ENCODE assay signal across 11 cellular contexts in the genomic region with DNA sequence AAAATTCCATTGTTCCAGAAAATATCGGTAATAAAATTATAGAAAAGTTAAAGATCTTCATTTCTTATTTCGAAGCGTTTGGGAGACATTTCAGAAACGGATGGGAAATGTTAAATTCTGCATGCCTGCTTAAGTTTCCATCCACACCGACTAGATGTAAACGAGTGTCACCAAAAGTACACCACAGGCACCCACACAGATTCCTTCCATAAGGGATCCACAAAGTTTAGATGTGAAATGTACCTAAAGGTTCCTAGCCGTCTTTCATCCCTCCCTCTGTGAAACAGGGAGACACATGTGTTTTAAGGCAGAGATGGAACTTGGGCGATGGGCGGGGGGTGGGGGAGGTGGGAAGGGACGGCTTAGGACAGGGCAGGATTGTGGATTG. TPM values are rescaled to one million over a fixed set of nuclear protein-coding genes. Genes with fewer than 3 reads are reported as not detected.
DNase-seq lines count a peak whose midpoint lies in the region; ATAC-seq and TF ChIP-seq lines count a peak whose summit lies in the region.
"Had no signal": no experiment of that assay in that cellular context is flagged by ENCODE, and none has a peak within 500 bp of the region (broad histone marks: within the 10 kb centered on the region; RNA-seq: fewer than 3 reads in every experiment).

No MANE protein-coding gene starts in this region.

- H3K36me3 ChIP-seq in H7 (replicated peaks; ENCODE audit: control insufficient read depth, insufficient read depth, low read length): no peaks in the 10 kb centered on the region; the same call in 1 of the 2 replicates
- H3K36me3 ChIP-seq in sigmoid colon: peaks cover 0 to 10% (median 0%) of the 10 kb centered on the region in 4 donors
- no peaks in the 10 kb centered on the region for H3K36me3 ChIP-seq in WERI-Rb-1
- H3K36me3 ChIP-seq in Karpas-422 (ENCODE audit: insufficient read depth, low read length): no peaks in the 10 kb centered on the region
- H3K36me3 ChIP-seq: adrenal gland had no signal

- peaks cover 46% of the 10 kb centered on the region for H3K27me3 Mint-ChIP-seq in activated B cell treated with CpG ODN at 0.5 μM for 24 hours

- no peaks in the 10 kb centered on the region for H3K9me3 Mint-ChIP-seq in activated B cell treated with CpG ODN at 0.5 μM for 24 hours
- H3K9me3 Mint-ChIP-seq: T-helper 1 cell treated with Interleukin-12 subunit alpha and Interleukin-12 subunit beta and Interleukin-4 antibody, amounts not matched to agents 30 μg/mL and 1 μg/mL, for 36 hours had no signal

- no peak for ATAC-seq in activated B cell treated with CpG ODN at 0.5 μM for 24 hours (ENCODE audit: low read depth)
- no peak for ATAC-seq in foreskin keratinocyte

- H3K4me2 ChIP-seq in Karpas-422 (ENCODE audit: low read depth, low read length, poor library complexity, severe bottlenecking): no peak overlapping the region

- no peak overlapping the region for H2AFZ ChIP-seq in Karpas-422 (ENCODE audit: low read length)

- CTCF ChIA-PET in activated B cell treated with CpG ODN at 0.5 μM for 24 hours (lab: Charles Lee): no interaction called here

- no peak overlapping the region for H3K27ac Mint-ChIP-seq in activated B cell treated with CpG ODN at 0.5 μM for 24 hours
- H3K27ac Mint-ChIP-seq: T-helper 1 cell treated with Interleukin-12 subunit alpha and Interleukin-12 subunit beta and Interleukin-4 antibody, amounts not matched to agents 30 μg/mL and 1 μg/mL, for 36 hours had no signal

- H3K4me3 Mint-ChIP-seq in activated B cell treated with CpG ODN at 0.5 μM for 24 hours: peak overlapping the region; percentile 5

- intact Hi-C loops in activated B cell treated with CpG ODN at 0.5 μM for 24 hours (cut with micrococcal nuclease) (loop anchor here (2.0 to 10.0 kb wide), 2 partner anchors 351 to 1599 kb away; a partner anchor contains a TSS), sigmoid colon (cut with DNase I) (no loop called here)

- H3K4me1 ChIP-seq in foreskin keratinocyte (peaks cover 48% of the 10 kb centered on the region), sigmoid colon (peaks cover 0 to 21% (median 16%) of the 10 kb centered on the region in 4 donors), Karpas-422 (ENCODE audit: low read length) (peaks cover 9% of the 10 kb centered on the region)

- no peaks in the 10 kb centered on the region for H4K20me1 ChIP-seq in Karpas-422 (ENCODE audit: insufficient read depth, low read depth, low read length)

- H3K27ac ChIP-seq in foreskin keratinocyte (peak overlapping the region; percentile 33), sigmoid colon (peak overlapping the region; percentile 94 to 99 (median 98)), WERI-Rb-1 (no peak overlapping the region), Karpas-422 (ENCODE audit: low read length) (no peak overlapping the region), caudate nucleus (ENCODE audit: low read depth, low read length) (no peak overlapping the region)

- H3K9me3 ChIP-seq in sigmoid colon: no peaks in the 10 kb centered on the region
- H3K9me3 ChIP-seq in WERI-Rb-1 (ENCODE audit: severe bottlenecking): no peaks in the 10 kb centered on the region
- no peaks in the 10 kb centered on the region for H3K9me3 ChIP-seq in Karpas-422 (ENCODE audit: low read length)
- H3K9me3 ChIP-seq: adrenal gland had no signal

- peaks cover 19% of the 10 kb centered on the region for H3K4me1 Mint-ChIP-seq in activated B cell treated with CpG ODN at 0.5 μM for 24 hours

- TF ChIP-seq CTCF in activated B cell treated with CpG ODN at 0.5 μM for 24 hours (IDR thresholded peaks at IDR 0.05): no peak
- TF ChIP-seq CTCF in foreskin keratinocyte (conservative IDR thresholded peaks at IDR 0.05): no peak
- TF ChIP-seq CTCF in sigmoid colon (IDR thresholded peaks at IDR 0.05): no peak
- TF ChIP-seq CTCF in WERI-Rb-1 (IDR thresholded peaks at IDR 0.05; ENCODE audit: low read depth, low read length): no peak

- 27 to 30% methylated on average over 10 of the region's 10 CpGs for WGBS in sigmoid colon, 2 donors

- no peak for TF ChIP-seq POLR2A in sigmoid colon (IDR thresholded peaks at IDR 0.05)

- no peaks in the 10 kb centered on the region; the same call in 1 of the 2 replicates for H3K27me3 ChIP-seq in H7 (ENCODE audit: control insufficient read depth, insufficient read depth, low read length)
- H3K27me3 ChIP-seq in foreskin keratinocyte: no peaks in the 10 kb centered on the region
- H3K27me3 ChIP-seq in sigmoid colon: no peaks in the 10 kb centered on the region
- peaks cover 84% of the 10 kb centered on the region for H3K27me3 ChIP-seq in WERI-Rb-1 (ENCODE audit: insufficient read depth, low read depth, severe bottlenecking)
- peaks cover 4% of the 10 kb centered on the region; the same call in 1 of the 2 replicates for H3K27me3 ChIP-seq in Karpas-422 (ENCODE audit: low read length)

- POLR2A ChIA-PET in activated B cell treated with CpG ODN at 0.5 μM for 24 hours (lab: Charles Lee): no interaction called here

- no peak overlapping the region for H3K9ac ChIP-seq in Karpas-422 (ENCODE audit: low read length)

- H3K79me2 ChIP-seq in Karpas-422 (ENCODE audit: low read length): no peaks in the 10 kb centered on the region

- no peak for TF ChIP-seq EP300 in sigmoid colon (IDR thresholded peaks at IDR 0.05)

- H3K4me3 ChIP-seq in H7 (ENCODE audit: insufficient read depth, low read depth, low read length) (peak overlapping the region; percentile 77), sigmoid colon (peak overlapping the region; percentile 69 to 89 (median 80)), WERI-Rb-1 (ENCODE audit: low read depth, low read length) (no peak overlapping the region), Karpas-422 (ENCODE audit: low read length) (no peak overlapping the region)

- DNase-seq in H7 (no peak), activated B cell treated with CpG ODN at 0.5 μM for 24 hours (no peak), foreskin keratinocyte (no peak), sigmoid colon (no peak), hypothalamus (lab: John Stamatoyannopoulos, UW) (no peak), WERI-Rb-1 (no peak), Karpas-422 (no peak), caudate nucleus (lab: John Stamatoyannopoulos, UW) (no peak)
- DNase-seq: NCI-H1694 treated with DMSO at 0.1 percent for 48 hours had no signal

- H3K36me3 Mint-ChIP-seq in activated B cell treated with CpG ODN at 0.5 μM for 24 hours (ENCODE audit: low read depth): peaks cover 7% of the 10 kb centered on the region

- no peaks in the 10 kb centered on the region for H3K9me2 ChIP-seq in Karpas-422 (replicated peaks; ENCODE audit: insufficient read depth, low read length)

RNA-seq across cellular contexts. Expression of a gene that starts 0.6 kb away (rescaled TPM):
- total RNA-seq in H7 (2014; rRNA removed; shearing (Covaris generic)): 54.2 and 79.9 TPM in 2 replicates
- 5.2 and 6.1 TPM in 2 replicates for total RNA-seq in activated B cell treated with CpG ODN at 0.5 μM for 24 hours
- 1,286 and 1,415 TPM in 2 replicates for total RNA-seq in foreskin keratinocyte
- 706 and 882 TPM in 2 replicates for polyA plus RNA-seq in foreskin keratinocyte
- total RNA-seq in sigmoid colon: 100 to 1,000 TPM; 328 to 857 (median 577) TPM
- polyA plus RNA-seq in sigmoid colon: 10 to 100 TPM in 2 of 3 donors, 1 to 10 TPM in 1; 8.8 to 32.5 (median 18.6) TPM
- total RNA-seq in Karpas-422 (2014; rRNA removed; shearing (Covaris generic); ENCODE audit: low replicate concordance): not detected in 2 replicates

RNA-seq across cellular contexts. Expression of a gene that starts 24.7 kb away (rescaled TPM):
- total RNA-seq in H7 (2014; rRNA removed; shearing (Covaris generic)): 8.0 and 9.5 TPM in 2 replicates
- total RNA-seq in activated B cell treated with CpG ODN at 0.5 μM for 24 hours: not detected in 2 replicates
- total RNA-seq in foreskin keratinocyte: 253 and 280 TPM in 2 replicates
- 181 and 220 TPM in 2 replicates for polyA plus RNA-seq in foreskin keratinocyte
- total RNA-seq in sigmoid colon: 100 to 1,000 TPM in 1 of 4 donors, 10 to 100 TPM in 3; 81.8 to 142 (median 88.6) TPM
- 10 to 100 TPM in 1 of 3 donors, 1 to 10 TPM in 2; 4.6 to 12.8 (median 7.8) TPM for polyA plus RNA-seq in sigmoid colon
- 1.2 TPM in 1 of 2 replicates, not detected in the other for total RNA-seq in Karpas-422 (2014; rRNA removed; shearing (Covaris generic); ENCODE audit: low replicate concordance)

Comparison
In these comparisons a context has a peak if more than half of its experiments do, and no peak if none do; other contexts are left out.
1. H3K4me3 ChIP-seq: peak in H7 (single experiment) and sigmoid colon (4 of 4); none in WERI-Rb-1 (single experiment) and Karpas-422 (single experiment).
2. H3K27ac ChIP-seq: peak in foreskin keratinocyte (single experiment) and sigmoid colon (4 of 4); none in WERI-Rb-1 (single experiment), Karpas-422 (single experiment) and caudate nucleus (single experiment).